ENCODE assay signal across 15 cellular contexts in the genomic region with DNA sequence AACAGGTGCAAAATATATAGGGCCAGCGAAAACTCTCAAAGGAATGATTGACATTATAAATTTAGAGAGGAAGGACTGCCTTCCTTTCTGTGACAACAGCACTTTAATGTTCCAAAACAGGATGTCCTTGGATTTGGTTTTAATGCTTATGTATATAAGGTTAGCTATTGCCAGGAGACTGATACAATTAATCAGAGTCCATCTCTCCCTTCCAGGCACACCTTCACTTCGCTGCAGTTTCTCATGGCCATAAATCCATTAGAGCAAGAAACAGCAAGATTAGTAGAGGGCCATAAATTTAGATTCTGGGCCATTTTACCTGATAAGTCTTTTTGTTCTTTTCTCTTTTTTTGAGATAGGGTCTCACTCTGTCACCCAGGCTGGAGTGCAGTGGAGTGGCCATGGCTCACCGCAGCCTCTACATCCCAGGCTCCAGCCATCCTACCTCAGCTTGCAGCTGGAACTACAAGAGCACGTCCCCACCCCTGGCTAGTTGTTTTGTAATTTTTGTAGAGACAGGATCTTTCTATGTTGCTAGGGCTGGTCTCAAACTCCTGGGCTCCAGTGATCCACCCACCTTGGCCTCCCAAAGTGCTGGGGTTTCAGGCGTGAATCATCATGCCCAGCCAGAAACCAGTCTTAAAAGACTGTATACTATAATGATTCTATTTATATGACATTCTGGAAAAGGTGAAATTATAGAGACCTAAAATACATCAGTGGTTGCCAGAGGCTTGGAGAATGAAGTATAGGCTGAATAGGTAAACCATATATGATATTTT. TPM values are rescaled to one million over a fixed set of nuclear protein-coding genes. Genes with fewer than 3 reads are reported as not detected.
DNase-seq lines count a peak whose midpoint lies in the region; ATAC-seq and TF ChIP-seq lines count a peak whose summit lies in the region.
"Had no signal": no experiment of that assay in that cellular context is flagged by ENCODE, and none has a peak within 500 bp of the region (broad histone marks: within the 10 kb centered on the region; RNA-seq: fewer than 3 reads in every experiment).

No MANE protein-coding gene starts in this region.

- TF ChIP-seq EP300 in transverse colon (IDR thresholded peaks at IDR 0.05; ENCODE audit: low read depth), result no peak

- no peak for TF ChIP-seq POLR2A in transverse colon (IDR thresholded peaks at IDR 0.05)

- H3K36me3 Mint-ChIP-seq in activated naive CD4-positive, alpha-beta T cell treated with anti-CD3 and anti-CD28 coated beads, Interleukin-2, amount 50 U/mL, for 24 hours, result no peaks in the 10 kb centered on the region

- 60 to 76% methylated on average over 3 to 5 of the region's 5 CpGs for WGBS in transverse colon (ENCODE audit: low coverage in 1 of 2), 2 donors

- TF ChIP-seq CTCF in OCI-LY3 (IDR thresholded peaks at IDR 0.05; ENCODE audit: low read depth, low read length) (no peak), foreskin keratinocyte (conservative IDR thresholded peaks at IDR 0.05) (no peak), transverse colon (IDR thresholded peaks at IDR 0.05) (no peak)

- DNase-seq in activated naive CD4-positive, alpha-beta T cell (lab: John Stamatoyannopoulos, UW), result no peak
- DNase-seq in foreskin keratinocyte (peak; percentile 13 to 42), transverse colon (no peak), CD1c-positive myeloid dendritic cell (ENCODE audit: extremely low spot score) (no peak), putamen (ENCODE audit: low spot score) (no peak), T-helper 1 cell (no peak)
- DNase-seq: activated T-cell treated with anti-CD3 and anti-CD28 coated beads, Interleukin-2, amount 50 U/mL, for 72 hours; NCI-H774; thyroid gland had no signal

- in situ Hi-C loops in transverse colon (cut with MboI; ENCODE audit: low pct_ligation_motif_present in 1 of 4, low pct_unique_long_range_greater_than_20kb in 1 of 4, low sequenced_read_pairs in 3 of 4), result no loop called here

- H3K9me3 ChIP-seq in OCI-LY3 (ENCODE audit: insufficient read depth, low read length), result no peaks in the 10 kb centered on the region
- no peaks in the 10 kb centered on the region for H3K9me3 ChIP-seq in transverse colon
- H3K9me3 ChIP-seq: ascending aorta, esophagus muscularis mucosa, thyroid gland had no signal

- intact Hi-C loops in transverse colon (cut with DNase I; ENCODE audit: low total_unique reads), result no loop called here

- H3K4me3 ChIP-seq in OCI-LY3 (ENCODE audit: low read length), result peak overlapping the region; percentile 75
- H3K4me3 ChIP-seq in transverse colon, result no peak overlapping the region
- H3K4me3 ChIP-seq: ascending aorta, coronary artery, esophagus muscularis mucosa, thyroid gland had no signal

- peaks cover 51% of the 10 kb centered on the region for H3K4me1 ChIP-seq in OCI-LY3 (ENCODE audit: low read length)
- no peaks in the 10 kb centered on the region for H3K4me1 ChIP-seq in foreskin keratinocyte
- peaks cover 8 to 23% (median 14%) of the 10 kb centered on the region in 4 donors for H3K4me1 ChIP-seq in transverse colon

- no peaks in the 10 kb centered on the region for H3K27me3 Mint-ChIP-seq in activated naive CD4-positive, alpha-beta T cell treated with anti-CD3 and anti-CD28 coated beads, Interleukin-2, amount 50 U/mL, for 24 hours

- H3K27ac Mint-ChIP-seq in activated naive CD4-positive, alpha-beta T cell treated with anti-CD3 and anti-CD28 coated beads, Interleukin-2, amount 50 U/mL, for 24 hours, result peak overlapping the region; percentile 43
- H3K27ac Mint-ChIP-seq: activated T-cell treated with anti-CD3 and anti-CD28 coated beads, Interleukin-2, amount 50 U/mL, for 72 hours had no signal

- no peak overlapping the region for H2AFZ ChIP-seq in OCI-LY3 (ENCODE audit: low read depth, low read length)

- H3K27me3 ChIP-seq in OCI-LY3 (ENCODE audit: low read depth, low read length) (no peaks in the 10 kb centered on the region), foreskin keratinocyte (no peaks in the 10 kb centered on the region), transverse colon (no peaks in the 10 kb centered on the region)
- H3K27me3 ChIP-seq: ascending aorta, esophagus muscularis mucosa, thyroid gland had no signal

- H3K4me3 Mint-ChIP-seq in activated naive CD4-positive, alpha-beta T cell treated with anti-CD3 and anti-CD28 coated beads, Interleukin-2, amount 50 U/mL, for 24 hours, result no peak overlapping the region

- H3K79me2 ChIP-seq in OCI-LY3 (ENCODE audit: low read length), result 0 out of 2 replicates have a peak, but pooled peaks cover 2% of the 10 kb centered on the region

- H3K36me3 ChIP-seq in OCI-LY3 (replicated peaks; ENCODE audit: low read depth, low read length), result no peaks in the 10 kb centered on the region
- no peaks in the 10 kb centered on the region for H3K36me3 ChIP-seq in transverse colon
- H3K36me3 ChIP-seq: ascending aorta, esophagus muscularis mucosa, thyroid gland had no signal

- H4K20me1 ChIP-seq in OCI-LY3 (ENCODE audit: insufficient read depth, low read length), result no peaks in the 10 kb centered on the region

- peak overlapping the region; percentile 99 for H3K4me2 ChIP-seq in OCI-LY3 (ENCODE audit: low read length)

- peak overlapping the region; percentile 72; the same call in 1 of the 2 replicates for H3K9ac ChIP-seq in OCI-LY3 (ENCODE audit: low read length)

- no peaks in the 10 kb centered on the region for H3K9me3 Mint-ChIP-seq in activated naive CD4-positive, alpha-beta T cell treated with anti-CD3 and anti-CD28 coated beads, Interleukin-2, amount 50 U/mL, for 24 hours

- peaks cover 16% of the 10 kb centered on the region for H3K4me1 Mint-ChIP-seq in activated naive CD4-positive, alpha-beta T cell treated with anti-CD3 and anti-CD28 coated beads, Interleukin-2, amount 50 U/mL, for 24 hours

- peak; percentile 69 for ATAC-seq in foreskin keratinocyte
- ATAC-seq: activated CD4-positive, CD25-positive, alpha-beta regulatory T cell treated with anti-CD3 and anti-CD28 coated beads, Interleukin-2, amount 50 U/mL, for 24 hours had no signal

- H3K27ac ChIP-seq in OCI-LY3 (ENCODE audit: low read length) (peak overlapping the region; percentile 96), foreskin keratinocyte (peak overlapping the region; percentile 45), transverse colon (peak overlapping the region; percentile 21 to 75 (median 50))

RNA-seq across cellular contexts. Expression of gene TFRC, which starts 15.7 kb away (rescaled TPM):
- total RNA-seq in foreskin keratinocyte (44.6 and 52.3 TPM in 2 replicates), transverse colon (100 to 1,000 TPM; 117 to 404 (median 181) TPM)
- polyA plus RNA-seq in foreskin keratinocyte, result 12.8 and 13.4 TPM in 2 replicates

Comparison
In these comparisons a context has a peak if more than half of its experiments do, and no peak if none do; other contexts are left out.
1. DNase-seq: peak in foreskin keratinocyte (2 of 2); none in activated naive CD4-positive, alpha-beta T cell (0 of 4), transverse colon (single experiment), CD1c-positive myeloid dendritic cell (single experiment), putamen (single experiment) and T-helper 1 cell (0 of 5).
2. H3K27ac ChIP-seq: peak in every context shown above with its lines; median percentile 96 in OCI-LY3; 50 in transverse colon; 45 in foreskin keratinocyte.